ENCODE assay signal across 2 cellular contexts in the genomic region with DNA sequence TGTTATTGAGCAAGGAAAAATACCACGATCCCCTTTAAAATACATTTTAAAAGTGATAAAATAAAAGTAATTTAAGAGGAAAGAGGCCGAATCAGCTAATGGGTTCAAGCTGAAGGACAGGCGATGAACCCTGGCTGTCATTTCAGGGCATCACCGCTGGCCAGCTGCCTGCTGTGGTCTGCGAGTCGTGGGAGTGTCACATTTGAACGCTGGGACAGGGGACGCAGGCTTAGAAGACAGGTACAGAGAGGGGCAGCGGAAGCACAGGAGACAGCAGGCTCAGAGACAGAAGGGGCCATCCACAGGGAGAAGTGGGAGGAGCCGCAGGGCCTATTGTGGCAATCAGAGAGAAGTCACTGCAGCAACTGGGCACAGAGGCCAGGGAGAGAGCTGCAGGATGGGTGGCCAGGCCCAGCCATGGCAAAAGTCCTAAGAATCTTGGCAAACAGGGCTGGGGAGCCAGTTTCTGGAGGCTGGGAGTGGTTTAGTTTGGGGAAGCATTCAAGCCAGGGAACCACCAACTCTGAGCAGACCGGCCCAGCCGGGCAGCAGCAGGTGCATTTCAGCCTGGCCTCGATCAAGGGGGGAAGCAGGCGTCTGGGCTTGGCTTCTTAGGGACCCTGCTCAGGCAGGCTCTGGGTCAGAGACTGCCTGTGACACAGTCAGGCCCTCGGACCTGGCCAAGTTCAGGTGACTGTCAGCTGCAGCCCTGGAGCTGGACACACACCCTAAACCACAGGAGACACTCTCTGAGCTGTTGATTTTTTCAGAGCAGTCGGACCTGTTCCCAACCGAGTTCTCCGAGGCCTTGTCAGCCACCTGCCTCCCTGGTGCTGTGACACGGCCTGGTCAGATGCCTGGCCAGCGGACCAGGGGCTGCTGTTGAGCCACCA.
TF ChIP-seq lines count a peak whose summit lies in the region.

No MANE protein-coding gene starts in this region.

TF ChIP-seq in GM23338, 12 proteins besides CTCF, POLR2A, EP300 and RAD21:
- TF ChIP-seq STAT1 (IDR thresholded peaks at IDR 0.05; ENCODE audit: unreplicated experiment) (no peak), JUNB (IDR thresholded peaks at IDR 0.05; ENCODE audit: unreplicated experiment) (no peak), POLR2AphosphoS5 (IDR thresholded peaks at IDR 0.05; ENCODE audit: low read depth) (no peak), EZH2phosphoT487 (IDR thresholded peaks at IDR 0.05; ENCODE audit: unreplicated experiment) (no peak)

TF ChIP-seq in HepG2, 621 proteins besides CTCF, POLR2A, EP300 and RAD21:
- TF ChIP-seq ZNF768 (CRISPR knock-in tag; IDR thresholded peaks at IDR 0.05), result peak; percentile 53; the same call in 1 of the 2 replicates
- TF ChIP-seq MED13 (CRISPR knock-in tag; IDR thresholded peaks at IDR 0.05), result no peak
- TF ChIP-seq, protein P1, sequence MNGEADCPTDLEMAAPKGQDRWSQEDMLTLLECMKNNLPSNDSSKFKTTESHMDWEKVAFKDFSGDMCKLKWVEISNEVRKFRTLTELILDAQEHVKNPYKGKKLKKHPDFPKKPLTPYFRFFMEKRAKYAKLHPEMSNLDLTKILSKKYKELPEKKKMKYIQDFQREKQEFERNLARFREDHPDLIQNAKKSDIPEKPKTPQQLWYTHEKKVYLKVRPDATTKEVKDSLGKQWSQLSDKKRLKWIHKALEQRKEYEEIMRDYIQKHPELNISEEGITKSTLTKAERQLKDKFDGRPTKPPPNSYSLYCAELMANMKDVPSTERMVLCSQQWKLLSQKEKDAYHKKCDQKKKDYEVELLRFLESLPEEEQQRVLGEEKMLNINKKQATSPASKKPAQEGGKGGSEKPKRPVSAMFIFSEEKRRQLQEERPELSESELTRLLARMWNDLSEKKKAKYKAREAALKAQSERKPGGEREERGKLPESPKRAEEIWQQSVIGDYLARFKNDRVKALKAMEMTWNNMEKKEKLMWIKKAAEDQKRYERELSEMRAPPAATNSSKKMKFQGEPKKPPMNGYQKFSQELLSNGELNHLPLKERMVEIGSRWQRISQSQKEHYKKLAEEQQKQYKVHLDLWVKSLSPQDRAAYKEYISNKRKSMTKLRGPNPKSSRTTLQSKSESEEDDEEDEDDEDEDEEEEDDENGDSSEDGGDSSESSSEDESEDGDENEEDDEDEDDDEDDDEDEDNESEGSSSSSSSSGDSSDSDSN (CRISPR knock-in tag; IDR thresholded peaks at IDR 0.05), result 0 out of 2 replicates have a peak, but pooled peaks have one; percentile 20
